28 cellular contexts compared by ENCODE assay signal in genomic region chr5:111282798-111283197, GRCh38.
"Had no signal": no experiment of that assay in that cellular context is flagged by ENCODE, and none has a peak within 500 bp of the region (broad histone marks: within the 10 kb centered on the region; RNA-seq: fewer than 3 reads in every experiment).

No MANE protein-coding gene starts in this region.

- H3K4me3 ChIP-seq: left lung, lower lobe of right lung, ovary, prostate gland, skin epidermis, suprapubic skin, thoracic aorta, tibial artery, upper lobe of right lung had no signal

- H3K36me3 ChIP-seq: left lung, lower lobe of right lung, ovary, prostate gland, suprapubic skin, thoracic aorta, tibial artery, upper lobe of right lung had no signal

- H3K9me3 ChIP-seq: left lung, lower lobe of right lung, ovary, prostate gland, suprapubic skin, thoracic aorta, tibial artery, upper lobe of right lung had no signal

- H3K4me1 ChIP-seq: left lung, lower lobe of right lung, prostate gland, suprapubic skin, tibial artery, upper lobe of right lung had no signal

- H3K27ac ChIP-seq: left lung, lower lobe of right lung, ovary, prostate gland, skin epidermis, suprapubic skin, thoracic aorta, tibial artery, upper lobe of right lung had no signal

- ATAC-seq: left colon; left lung; lower lobe of right lung; naive thymus-derived CD4-positive, alpha-beta T cell; natural killer cell treated with Interleukin-12 subunit alpha and Interleukin-12 subunit beta and Interleukin-15 and Interleukin-18, amount 100 ng/mL, for 72 hours; right cardiac atrium; sciatic nerve; upper lobe of right lung had no signal

- H3K36me3 Mint-ChIP-seq: immature natural killer cell; mesothelial cell of epicardium; natural killer cell treated with Interleukin-12 subunit alpha and Interleukin-12 subunit beta and Interleukin-15 and Interleukin-18, amount 100 ng/mL, for 72 hours had no signal

- H3K9me3 Mint-ChIP-seq: immature natural killer cell; mesothelial cell of epicardium; naive thymus-derived CD4-positive, alpha-beta T cell; natural killer cell treated with Interleukin-12 subunit alpha and Interleukin-12 subunit beta and Interleukin-15 and Interleukin-18, amount 100 ng/mL, for 72 hours; stimulated activated naive CD8-positive, alpha-beta T cell treated with anti-CD3 and anti-CD28 coated beads, Interleukin-15, Interleukin-2, amounts not matched to agents 100 ng/mL and 50 ng/mL, for 24 hours had no signal

- H3K4me1 Mint-ChIP-seq: immature natural killer cell had no signal

- H3K27ac Mint-ChIP-seq: immature natural killer cell; mesothelial cell of epicardium; natural killer cell treated with Interleukin-12 subunit alpha and Interleukin-12 subunit beta and Interleukin-15 and Interleukin-18, amount 100 ng/mL, for 72 hours; stimulated activated naive CD8-positive, alpha-beta T cell treated with anti-CD3 and anti-CD28 coated beads, Interleukin-15, Interleukin-2, amounts not matched to agents 100 ng/mL and 50 ng/mL, for 24 hours had no signal

- DNase-seq: hypothalamus; immature natural killer cell; kidney; left colon; left lung; lower lobe of right lung; mammary epithelial cell; mesendoderm; naive thymus-derived CD4-positive, alpha-beta T cell; ovary; retina; right cardiac atrium; stimulated activated CD4-positive, alpha-beta T cell treated with anti-CD3 and anti-CD28 coated beads, Interleukin-12 subunit alpha, Interleukin-12 subunit beta, amount 100 ng/mL, for 4 hours; stimulated activated CD4-positive, alpha-beta T cell treated with anti-CD3 and anti-CD28 coated beads, Interleukin-15, amount 100 ng/mL, for 24 hours; stimulated activated CD4-positive, alpha-beta T cell treated with anti-CD3 and anti-CD28 coated beads, Interleukin-2, amount 100 ng/mL, for 24 hours; stimulated activated CD4-positive, alpha-beta T cell treated with anti-CD3 and anti-CD28 coated beads, Interleukin-4, amount 100 ng/mL, for 1 hour; stimulated activated naive CD4-positive, alpha-beta T cell; tibial artery; trophoblast cell; upper lobe of right lung had no signal

- H3K4me3 Mint-ChIP-seq: immature natural killer cell; mesothelial cell of epicardium; natural killer cell treated with Interleukin-12 subunit alpha and Interleukin-12 subunit beta and Interleukin-15 and Interleukin-18, amount 100 ng/mL, for 72 hours; stimulated activated naive CD8-positive, alpha-beta T cell treated with anti-CD3 and anti-CD28 coated beads, Interleukin-15, Interleukin-2, amounts not matched to agents 100 ng/mL and 50 ng/mL, for 24 hours had no signal

- H3K27me3 Mint-ChIP-seq: naive thymus-derived CD4-positive, alpha-beta T cell; stimulated activated naive CD8-positive, alpha-beta T cell treated with anti-CD3 and anti-CD28 coated beads, Interleukin-15, Interleukin-2, amounts not matched to agents 100 ng/mL and 50 ng/mL, for 24 hours had no signal
